8 cellular contexts compared by ENCODE assay signal in the genomic region with DNA sequence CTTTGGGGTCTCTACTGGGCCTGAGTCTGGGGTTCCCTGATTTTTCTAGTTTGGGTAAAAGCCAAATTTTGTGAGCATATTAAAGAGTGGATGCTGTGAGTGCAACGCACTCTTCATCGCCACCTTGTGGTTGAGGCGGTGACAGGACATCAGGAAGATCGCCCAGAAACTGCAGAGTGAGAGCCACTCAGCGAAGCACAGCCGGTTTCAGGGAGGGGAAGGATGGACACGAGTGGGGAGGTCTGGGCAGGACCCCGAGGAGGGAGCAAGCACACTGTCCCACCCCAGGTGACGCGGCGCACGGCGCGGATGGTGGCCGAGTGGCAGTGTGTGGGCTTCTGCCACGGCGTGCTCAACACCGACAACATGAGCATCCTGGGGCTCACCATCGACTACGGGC. TPM values are rescaled to one million over a fixed set of nuclear protein-coding genes. Genes with fewer than 3 reads are reported as not detected.
DNase-seq lines count a peak whose midpoint lies in the region; ATAC-seq and TF ChIP-seq lines count a peak whose summit lies in the region.

No MANE protein-coding gene starts in this region.

- H3K27me3 Mint-ChIP-seq in CD8-positive, alpha-beta memory T cell: peaks cover 0 to 2% of the 10 kb centered on the region in 2 donors
- peaks cover 8% of the 10 kb centered on the region for H3K27me3 Mint-ChIP-seq in HFFc6 (ENCODE audit: insufficient read depth)

- H3K27ac Mint-ChIP-seq in CD8-positive, alpha-beta memory T cell: peak overlapping the region; percentile 32 to 89 (median 80)
- H3K27ac Mint-ChIP-seq in HFFc6: 0 out of 2 replicates have a peak overlapping the region, but pooled peaks have one; percentile 1

- DNase-seq in CD8-positive, alpha-beta memory T cell: peak; percentile 55 to 78 (median 64)
- DNase-seq in HFFc6 (peak; percentile 53), amniotic epithelial cell (ENCODE audit: low read depth) (peak; percentile 52), hepatic stellate cell (ENCODE audit: low spot score) (peak; percentile 87), hippocampal formation (lab: John Stamatoyannopoulos, UW) (no peak)
- peak; percentile 79 for DNase-seq in stimulated activated CD4-positive, alpha-beta T cell treated with anti-CD3 and anti-CD28 coated beads, Interleukin-15, amount 100 ng/mL, for 24 hours

- H3K9me3 Mint-ChIP-seq in CD8-positive, alpha-beta memory T cell: no peaks in the 10 kb centered on the region
- no peaks in the 10 kb centered on the region for H3K9me3 Mint-ChIP-seq in HFFc6

- H3K27ac ChIP-seq in CD8-positive, alpha-beta memory T cell (ENCODE audit: low read depth, low read length): no peak overlapping the region
- H3K27ac ChIP-seq in SU-DHL-6 (ENCODE audit: low read depth, low read length): no peak overlapping the region

- TF ChIP-seq CTCF in HFFc6 (IDR thresholded peaks at IDR 0.05) (peak; percentile 90), SU-DHL-6 (IDR thresholded peaks at IDR 0.05; ENCODE audit: insufficient read depth, low read length, poor library complexity, severe bottlenecking) (peak; percentile 93)

- POLR2A ChIA-PET in CD8-positive, alpha-beta memory T cell (lab: Charles Lee): no interaction called here

- no peaks in the 10 kb centered on the region for H3K27me3 ChIP-seq in CD8-positive, alpha-beta memory T cell (ENCODE audit: insufficient read depth, low read length, poor library complexity, severe bottlenecking)
- no peaks in the 10 kb centered on the region for H3K27me3 ChIP-seq in SU-DHL-6 (ENCODE audit: low read length)

- no peaks in the 10 kb centered on the region for H3K9me2 ChIP-seq in SU-DHL-6 (replicated peaks; ENCODE audit: insufficient read depth, low read length)

- H3K4me1 Mint-ChIP-seq in CD8-positive, alpha-beta memory T cell: peaks cover 18 to 44% (median 33%) of the 10 kb centered on the region in 3 donors
- H3K4me1 Mint-ChIP-seq in HFFc6 (ENCODE audit: low read depth): no peaks in the 10 kb centered on the region

- H3K79me2 ChIP-seq in SU-DHL-6 (ENCODE audit: insufficient read depth, low read length): peaks cover 15% of the 10 kb centered on the region; the same call in 1 of the 2 replicates

- no peaks in the 10 kb centered on the region for H3K9me3 ChIP-seq in CD8-positive, alpha-beta memory T cell (ENCODE audit: low read length)
- H3K9me3 ChIP-seq in SU-DHL-6 (ENCODE audit: insufficient read depth, low read length): no peaks in the 10 kb centered on the region

- H3K4me3 Mint-ChIP-seq in CD8-positive, alpha-beta memory T cell: peak overlapping the region in 1 of 7 donors; percentile 18
- H3K4me3 Mint-ChIP-seq in HFFc6: peak overlapping the region; percentile 18; the same call in 1 of the 2 replicates

- H2AFZ ChIP-seq in SU-DHL-6 (ENCODE audit: low read depth, low read length, severe bottlenecking): no peak overlapping the region

- no peak for ATAC-seq in HG02623 (IDR thresholded peaks at IDR 0.05; ENCODE audit: unreplicated experiment)

- no peak overlapping the region for H3K4me2 ChIP-seq in SU-DHL-6 (ENCODE audit: low read depth, low read length, poor library complexity, severe bottlenecking)

- no peaks in the 10 kb centered on the region for H3K4me1 ChIP-seq in CD8-positive, alpha-beta memory T cell (ENCODE audit: insufficient read depth, low read length)

- H3K4me3 ChIP-seq in CD8-positive, alpha-beta memory T cell (ENCODE audit: low read length): no peak overlapping the region
- no peak overlapping the region for H3K4me3 ChIP-seq in SU-DHL-6 (ENCODE audit: insufficient read depth, low read length, poor library complexity, severe bottlenecking)

- no peak overlapping the region for H3K9ac ChIP-seq in SU-DHL-6 (ENCODE audit: low read length)

- CTCF ChIA-PET in CD8-positive, alpha-beta memory T cell (lab: Charles Lee): interaction anchor here (2.3 kb wide), 1 partner anchor 61 kb away, joined by 18 read pairs; no protein-coding TSS in a partner anchor

- peaks cover 3 to 66% (median 7%) of the 10 kb centered on the region in 3 donors for H3K36me3 Mint-ChIP-seq in CD8-positive, alpha-beta memory T cell
- H3K36me3 Mint-ChIP-seq in HFFc6 (ENCODE audit: low read depth): peaks cover 35% of the 10 kb centered on the region

- no peaks in the 10 kb centered on the region; the same call in 1 of the 2 replicates for H4K20me1 ChIP-seq in SU-DHL-6 (ENCODE audit: low read depth, low read length)

- 0 out of 2 replicates have a peak, but pooled peaks cover 4% of the 10 kb centered on the region for H3F3A ChIP-seq in SU-DHL-6 (ENCODE audit: insufficient read depth)

- H3K36me3 ChIP-seq in CD8-positive, alpha-beta memory T cell (ENCODE audit: insufficient read depth, low read length): peaks cover 30% of the 10 kb centered on the region
- H3K36me3 ChIP-seq in SU-DHL-6 (ENCODE audit: low read length): peaks cover 6% of the 10 kb centered on the region; the same call in 1 of the 2 replicates

RNA-seq across cellular contexts. Expression of gene SELENOO, which starts 9.1 kb away (rescaled TPM):
- total RNA-seq in CD8-positive, alpha-beta memory T cell: 10 to 100 TPM; 22.3 to 25.9 TPM
- polyA plus RNA-seq in CD8-positive, alpha-beta memory T cell: 6.1 TPM
- 10 to 100 TPM; 14.4 to 18.0 (median 16.0) TPM for total RNA-seq in HFFc6 (2021; fragmentation: NEBNext Ultra II Directional; extraction: Animal tissue kit (Norgen Biotek cat#: 25700))

RNA-seq across cellular contexts. Expression of gene TRABD, which starts 24.2 kb away (rescaled TPM):
- total RNA-seq in CD8-positive, alpha-beta memory T cell: 100 to 1,000 TPM in 1 of 2 experiments, 10 to 100 TPM in 1; 96.2 to 102 TPM
- polyA plus RNA-seq in CD8-positive, alpha-beta memory T cell: 49.0 TPM
- total RNA-seq in HFFc6 (2021; fragmentation: NEBNext Ultra II Directional; extraction: Animal tissue kit (Norgen Biotek cat#: 25700)): 10 to 100 TPM; 25.0 to 36.0 (median 27.6) TPM

RNA-seq across cellular contexts. Expression of gene TUBGCP6, which starts 34.9 kb away (rescaled TPM):
- 10 to 100 TPM; 51.4 to 52.2 TPM for total RNA-seq in CD8-positive, alpha-beta memory T cell
- 18.6 TPM for polyA plus RNA-seq in CD8-positive, alpha-beta memory T cell
- total RNA-seq in HFFc6 (2021; fragmentation: NEBNext Ultra II Directional; extraction: Animal tissue kit (Norgen Biotek cat#: 25700)): 10 to 100 TPM; 20.1 to 26.8 (median 21.7) TPM

RNA-seq across cellular contexts. Expression of gene PANX2, which starts 39.4 kb away (rescaled TPM):
- 1 to 10 TPM; 1.7 to 1.8 TPM for total RNA-seq in CD8-positive, alpha-beta memory T cell
- not detected for polyA plus RNA-seq in CD8-positive, alpha-beta memory T cell
- total RNA-seq in HFFc6 (2021; fragmentation: NEBNext Ultra II Directional; extraction: Animal tissue kit (Norgen Biotek cat#: 25700)): 1 to 10 TPM; 1.2 to 2.3 (median 1.3) TPM

RNA-seq across cellular contexts. Expression of gene HDAC10, which starts 41.2 kb away (rescaled TPM):
- total RNA-seq in CD8-positive, alpha-beta memory T cell: 10 to 100 TPM; 42.5 to 44.7 TPM
- polyA plus RNA-seq in CD8-positive, alpha-beta memory T cell: 7.5 TPM
- 10 to 100 TPM; 24.2 to 30.9 (median 28.9) TPM for total RNA-seq in HFFc6 (2021; fragmentation: NEBNext Ultra II Directional; extraction: Animal tissue kit (Norgen Biotek cat#: 25700))

Comparison
In these comparisons a context has a peak if more than half of its experiments do, and no peak if none do; other contexts are left out.
1. DNase-seq: peak in CD8-positive, alpha-beta memory T cell (5 of 5), HFFc6 (single experiment), amniotic epithelial cell (single experiment), hepatic stellate cell (single experiment) and stimulated activated CD4-positive, alpha-beta T cell treated with anti-CD3 and anti-CD28 coated beads, Interleukin-15, amount 100 ng/mL, for 24 hours (single experiment); none in hippocampal formation (0 of 2).